In the genomic region with DNA sequence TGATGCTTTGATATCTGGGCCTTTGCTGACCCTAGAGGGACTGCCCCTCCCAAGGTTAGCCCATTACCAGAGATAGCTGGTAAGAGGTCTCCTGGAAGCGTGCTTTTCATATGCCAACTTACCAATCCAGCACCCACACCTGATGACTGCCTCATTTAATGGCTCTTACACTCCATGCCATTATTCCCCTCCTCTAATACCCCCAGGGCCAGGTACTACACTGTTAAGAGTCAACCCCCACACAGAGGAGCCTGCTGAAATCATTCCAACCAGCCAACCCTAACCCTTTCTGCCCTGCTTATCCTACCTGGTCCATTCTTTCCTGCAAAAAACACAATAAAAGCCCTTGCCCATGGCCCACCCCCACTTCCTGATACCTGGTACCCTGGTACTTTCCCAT, we compare ENCODE assay signal across 23 cellular contexts.
"Had no signal": no experiment of that assay in that cellular context is flagged by ENCODE, and none has a peak within 500 bp of the region (broad histone marks: within the 10 kb centered on the region; RNA-seq: fewer than 3 reads in every experiment).

No MANE protein-coding gene starts in this region.

- DNase-seq: colonic mucosa; cortex of kidney; dermis blood vessel endothelial cell; dorsolateral prefrontal cortex; effector CD4-positive, alpha-beta T cell; effector CD8-positive, alpha-beta T cell; effector memory CD4-positive, alpha-beta T cell; erythroblast; esophagus squamous epithelium; foreskin fibroblast; foreskin keratinocyte; foreskin melanocyte; gastrocnemius medialis; glutamatergic neuron; head of caudate nucleus; heart left ventricle; heart right ventricle had no signal

- ATAC-seq: esophagus mucosa, foreskin keratinocyte, gastrocnemius medialis, gastroesophageal sphincter, heart left ventricle, heart right ventricle had no signal

- H3K27ac ChIP-seq: colonic mucosa, coronary artery, dorsolateral prefrontal cortex, epithelial cell of prostate, esophagus muscularis mucosa, esophagus squamous epithelium, foreskin keratinocyte, gastrocnemius medialis, gastroesophageal sphincter, heart left ventricle, heart right ventricle had no signal

- H3K9me3 ChIP-seq: colonic mucosa, esophagus muscularis mucosa, esophagus squamous epithelium, gastrocnemius medialis, gastroesophageal sphincter, heart left ventricle had no signal

- H3K27ac Mint-ChIP-seq: dendritic cell treated with granulocyte-macrophage colony-stimulating factor and Interleukin-4, amounts not matched to agents 40 ng/mL and 50 ng/mL, for 4 days had no signal

- H3K27me3 ChIP-seq: colonic mucosa, esophagus muscularis mucosa, esophagus squamous epithelium, foreskin keratinocyte, gastrocnemius medialis, gastroesophageal sphincter, heart left ventricle, heart right ventricle had no signal

- H3K27me3 Mint-ChIP-seq: dendritic cell treated with granulocyte-macrophage colony-stimulating factor and Interleukin-4, amounts not matched to agents 40 ng/mL and 50 ng/mL, for 4 days had no signal

- H3K36me3 ChIP-seq: colonic mucosa, esophagus muscularis mucosa, esophagus squamous epithelium, gastrocnemius medialis, gastroesophageal sphincter, heart left ventricle, heart right ventricle had no signal

- H3K4me3 Mint-ChIP-seq: dendritic cell treated with granulocyte-macrophage colony-stimulating factor and Interleukin-4, amounts not matched to agents 40 ng/mL and 50 ng/mL, for 4 days had no signal

- H3K4me3 ChIP-seq: colonic mucosa, coronary artery, dorsolateral prefrontal cortex, esophagus muscularis mucosa, esophagus squamous epithelium, gastrocnemius medialis, gastroesophageal sphincter, heart left ventricle, heart right ventricle had no signal

- H3K4me1 ChIP-seq: colonic mucosa, esophagus muscularis mucosa, esophagus squamous epithelium, gastrocnemius medialis, gastroesophageal sphincter, heart left ventricle, heart right ventricle had no signal
